Comparison of ENCODE assay signal across 27 cellular contexts in the genomic region with DNA sequence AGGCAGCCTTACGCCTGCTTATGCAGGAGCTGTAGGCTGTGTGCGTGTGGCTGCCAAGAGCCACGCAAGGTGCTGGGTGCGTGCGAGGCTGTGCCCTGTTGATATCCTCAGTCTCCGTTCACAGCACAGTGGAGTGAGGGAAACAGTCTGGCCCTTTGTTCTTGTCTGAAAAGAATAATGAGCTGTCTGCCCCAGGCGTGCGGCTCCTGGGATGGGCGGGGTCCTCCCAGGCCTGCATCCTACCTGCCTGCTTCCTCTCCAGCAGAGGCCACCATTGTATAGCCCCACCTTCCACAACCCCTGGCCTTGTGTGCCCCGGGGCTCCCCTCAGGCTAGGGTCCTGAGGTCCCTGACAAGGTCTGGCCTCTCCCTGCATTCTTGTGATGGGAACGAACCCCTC. TPM values are rescaled to one million over a fixed set of nuclear protein-coding genes. Genes with fewer than 3 reads are reported as not detected.
DNase-seq lines count a peak whose midpoint lies in the region; ATAC-seq and TF ChIP-seq lines count a peak whose summit lies in the region.
"Had no signal": no experiment of that assay in that cellular context is flagged by ENCODE, and none has a peak within 500 bp of the region (broad histone marks: within the 10 kb centered on the region; RNA-seq: fewer than 3 reads in every experiment).

No MANE protein-coding gene starts in this region.

- H4K91ac ChIP-seq in trophoblast cell (ENCODE audit: low read depth, low read length), result no peak overlapping the region

- no peak overlapping the region for H3K4me3 ChIP-seq in DND-41 (ENCODE audit: low read depth in 1 of 2, low read length in 2 of 2)
- no peak overlapping the region for H3K4me3 ChIP-seq in endodermal cell (ENCODE audit: low read length)
- H3K4me3 ChIP-seq in trophoblast cell (ENCODE audit: low read depth, low read length), result peak overlapping the region; percentile 30
- no peak overlapping the region for H3K4me3 ChIP-seq in mucosa of descending colon
- H3K4me3 ChIP-seq: BLaER1, ovary, smooth muscle cell, upper lobe of right lung had no signal

- no peak overlapping the region for H4K8ac ChIP-seq in trophoblast cell (ENCODE audit: low read depth, low read length)

- no peak overlapping the region for H3K27ac Mint-ChIP-seq in endodermal cell
- H3K27ac Mint-ChIP-seq: activated naive CD8-positive, alpha-beta T cell treated with anti-CD3 and anti-CD28 coated beads, Interleukin-2, amount 10 ng/mL, durations not matched to agents 7 days and 5 days; nephron had no signal

- 92 to 94% methylated on average over 5 to 11 of the region's 11 CpGs for WGBS in endodermal cell (ENCODE audit: insufficient coverage in 1 of 2, insufficient read length in 1 of 2), 2 experiments
- WGBS in trophoblast cell (ENCODE audit: extremely low coverage, insufficient coverage, insufficient read length), result no CpG with 5 or more reads among the region's 11 CpGs

- no peaks in the 10 kb centered on the region for H3K27me3 ChIP-seq in DND-41 (ENCODE audit: insufficient read depth, low read length, poor library complexity)
- H3K27me3 ChIP-seq in endodermal cell (ENCODE audit: control insufficient read depth, insufficient read depth, low read length, poor library complexity, severe bottlenecking), result no peaks in the 10 kb centered on the region
- no peaks in the 10 kb centered on the region for H3K27me3 ChIP-seq in trophoblast cell (ENCODE audit: insufficient read depth, low read length)
- H3K27me3 ChIP-seq: BLaER1, ovary, upper lobe of right lung had no signal

- H3K4me2 ChIP-seq in DND-41 (ENCODE audit: insufficient read depth, low read length) (no peak overlapping the region), trophoblast cell (ENCODE audit: low read length) (no peak overlapping the region)
- H3K4me2 ChIP-seq: BLaER1, smooth muscle cell had no signal

- no peak overlapping the region for H3K14ac ChIP-seq in trophoblast cell (ENCODE audit: low read length)

- no peaks in the 10 kb centered on the region for H3K4me1 ChIP-seq in DND-41 (ENCODE audit: insufficient read depth, low read length)
- no peaks in the 10 kb centered on the region for H3K4me1 ChIP-seq in endodermal cell (ENCODE audit: control insufficient read depth, insufficient read depth, low read length)
- peaks cover 0 to 2% of the 10 kb centered on the region in 2 experiments for H3K4me1 ChIP-seq in trophoblast cell (ENCODE audit: control insufficient read depth in 1 of 2, insufficient read depth in 2 of 2, low read length in 2 of 2)
- no peaks in the 10 kb centered on the region for H3K4me1 ChIP-seq in mucosa of descending colon (ENCODE audit: low read depth)
- H3K4me1 ChIP-seq: BLaER1, Caco-2, upper lobe of right lung had no signal

- no peaks in the 10 kb centered on the region for H3K27me3 Mint-ChIP-seq in endodermal cell (ENCODE audit: insufficient read depth)
- H3K27me3 Mint-ChIP-seq: central memory CD8-positive, alpha-beta T cell had no signal

- no peak overlapping the region for H3K9ac ChIP-seq in DND-41 (ENCODE audit: low read depth, low read length)
- no peak overlapping the region for H3K9ac ChIP-seq in endodermal cell (ENCODE audit: extremely low read depth, low read length, poor library complexity, severe bottlenecking)
- no peak overlapping the region for H3K9ac ChIP-seq in trophoblast cell (ENCODE audit: low read length)
- H3K9ac ChIP-seq: BLaER1 had no signal

- no peak overlapping the region for H3K4ac ChIP-seq in trophoblast cell (ENCODE audit: low read depth, low read length)

- DNase-seq in DND-41 (no peak), NCI-H526 (lab: John Stamatoyannopoulos, UW) (peak; percentile 82 to 88), endodermal cell (no peak), trophoblast cell (peak; percentile 79 to 87), nucleus accumbens (lab: John Stamatoyannopoulos, UW) (no peak), KG1 (lab: John Stamatoyannopoulos, UW) (no peak), mucosa of descending colon (no peak)
- DNase-seq: activated CD4-positive, alpha-beta T cell treated with anti-CD3 and anti-CD28 coated beads for 4 hours; activated gamma-delta T cell; activated naive CD8-positive, alpha-beta T cell treated with anti-CD3 and anti-CD28 coated beads, Interleukin-2, amount 10 ng/mL, durations not matched to agents 7 days and 5 days; activated T-cell treated with anti-CD3 and anti-CD28 coated beads, Interleukin-2, amount 50 U/mL, for 1 hour; Caco-2; DMS79 treated with DMSO at 0.1 percent for 48 hours; glutamatergic neuron; HCEC 1CT; Karpas-422; kidney; NCI-H187; ovary; stimulated activated CD4-positive, alpha-beta T cell treated with anti-CD3 and anti-CD28 coated beads, Interleukin-1b, Interleukin-23, amount 100 ng/mL, for 48 hours; T-helper 2 cell; upper lobe of right lung had no signal

- H2BK5ac ChIP-seq in trophoblast cell (ENCODE audit: low read depth, low read length, poor library complexity), result no peak overlapping the region

- H3K36me3 Mint-ChIP-seq in endodermal cell (ENCODE audit: low read depth), result peaks cover 46% of the 10 kb centered on the region
- H3K36me3 Mint-ChIP-seq: activated naive CD8-positive, alpha-beta T cell treated with anti-CD3 and anti-CD28 coated beads, Interleukin-2, amount 10 ng/mL, durations not matched to agents 7 days and 5 days had no signal

- no peaks in the 10 kb centered on the region for H3K9me3 Mint-ChIP-seq in endodermal cell
- H3K9me3 Mint-ChIP-seq: activated naive CD8-positive, alpha-beta T cell treated with anti-CD3 and anti-CD28 coated beads, Interleukin-2, amount 10 ng/mL, durations not matched to agents 7 days and 5 days; central memory CD8-positive, alpha-beta T cell; nephron had no signal

- H3K9me3 ChIP-seq in DND-41 (ENCODE audit: insufficient read depth, low read length, severe bottlenecking) (no peaks in the 10 kb centered on the region), endodermal cell (ENCODE audit: control insufficient read depth, low read length) (no peaks in the 10 kb centered on the region), trophoblast cell (ENCODE audit: insufficient read depth, low read depth, low read length) (peaks cover 3% of the 10 kb centered on the region), mucosa of descending colon (no peaks in the 10 kb centered on the region)
- H3K9me3 ChIP-seq: BLaER1, Caco-2, ovary, upper lobe of right lung had no signal

- H2AK5ac ChIP-seq in trophoblast cell (ENCODE audit: low read length), result no peak overlapping the region

- H2AFZ ChIP-seq in DND-41 (ENCODE audit: low read depth, low read length) (no peak overlapping the region), trophoblast cell (ENCODE audit: insufficient read depth, low read length, poor library complexity) (no peak overlapping the region)

- no peaks in the 10 kb centered on the region for H4K20me1 ChIP-seq in DND-41 (ENCODE audit: insufficient read depth, low read length)
- H4K20me1 ChIP-seq: BLaER1 had no signal

- H3K36me3 ChIP-seq in DND-41 (ENCODE audit: insufficient read depth, low read length) (no peaks in the 10 kb centered on the region), endodermal cell (ENCODE audit: control insufficient read depth, insufficient read depth, low read length) (peaks cover 42% of the 10 kb centered on the region), trophoblast cell (ENCODE audit: control insufficient read depth in 1 of 2, insufficient read depth in 2 of 2, low read length in 2 of 2) (peaks cover 96 to 98% of the 10 kb centered on the region in 2 experiments), mucosa of descending colon (ENCODE audit: low read depth) (peaks cover 6% of the 10 kb centered on the region)
- H3K36me3 ChIP-seq: ovary had no signal

- intact Hi-C loops in mucosa of descending colon (cut with DNase I, micrococcal nuclease), result no loop called here

- no peaks in the 10 kb centered on the region for H3K79me2 ChIP-seq in DND-41 (ENCODE audit: insufficient read depth, low read length)
- H3K79me2 ChIP-seq in trophoblast cell (ENCODE audit: control insufficient read depth, insufficient read depth, low read length, poor library complexity), result no peaks in the 10 kb centered on the region

- TF ChIP-seq CTCF in DND-41 (IDR thresholded peaks at IDR 0.05; ENCODE audit: borderline replicate concordance, extremely low read depth, low read length, poor library complexity, severe bottlenecking) (no peak), endodermal cell (conservative IDR thresholded peaks at IDR 0.05) (peak; percentile 1), mucosa of descending colon (IDR thresholded peaks at IDR 0.05) (no peak)

- H2BK12ac ChIP-seq in trophoblast cell (ENCODE audit: low read length), result no peak overlapping the region

- H3K18ac ChIP-seq in trophoblast cell (ENCODE audit: low read length), result no peak overlapping the region

- 0 out of 3 replicates have a peak, but pooled peaks have one; percentile 19 for ATAC-seq in DND-41 (ENCODE audit: insufficient read depth, low read depth)
- ATAC-seq in mucosa of descending colon, result no peak
- ATAC-seq: Right ventricle myocardium inferior, upper lobe of right lung had no signal

- H3K27ac ChIP-seq in DND-41 (ENCODE audit: low read length) (no peak overlapping the region), endodermal cell (ENCODE audit: low read depth, low read length) (no peak overlapping the region), trophoblast cell (ENCODE audit: low read depth, low read length) (no peak overlapping the region)
- H3K27ac ChIP-seq: BLaER1, ovary, upper lobe of right lung had no signal

- no peak overlapping the region for H3K4me3 Mint-ChIP-seq in endodermal cell
- H3K4me3 Mint-ChIP-seq: activated naive CD8-positive, alpha-beta T cell treated with anti-CD3 and anti-CD28 coated beads, Interleukin-2, amount 10 ng/mL, durations not matched to agents 7 days and 5 days; central memory CD8-positive, alpha-beta T cell; nephron had no signal

- H4K12ac ChIP-seq in trophoblast cell (ENCODE audit: low read depth, low read length), result no peak overlapping the region

- no peak overlapping the region for H3K23ac ChIP-seq in trophoblast cell (ENCODE audit: low read length)

- no peaks in the 10 kb centered on the region for H3K4me1 Mint-ChIP-seq in endodermal cell
- H3K4me1 Mint-ChIP-seq: activated naive CD8-positive, alpha-beta T cell treated with anti-CD3 and anti-CD28 coated beads, Interleukin-2, amount 10 ng/mL, durations not matched to agents 7 days and 5 days; central memory CD8-positive, alpha-beta T cell; nephron had no signal

- no peak overlapping the region for H2BK120ac ChIP-seq in trophoblast cell (ENCODE audit: insufficient read depth, low read length, poor library complexity)

- no peaks in the 10 kb centered on the region for H3K79me1 ChIP-seq in trophoblast cell (ENCODE audit: low read length)

RNA-seq across cellular contexts. Expression of a gene that starts 46.9 kb away (rescaled TPM):
- total RNA-seq in endodermal cell (10 to 100 TPM; 54.7 to 74.4 TPM), mucosa of descending colon (10 to 100 TPM; 48.0 to 70.8 (median 54.9) TPM)
- polyA plus RNA-seq in endodermal cell (2013, experiment 1 of 2), result 54.6 TPM
- polyA plus RNA-seq in endodermal cell (2013, experiment 2 of 2), result 47.6 TPM
- polyA plus RNA-seq in trophoblast cell (2013), result 20.5 and 21.9 TPM in 2 replicates

Comparison
In these comparisons a context has a peak if more than half of its experiments do, and no peak if none do; other contexts are left out.
1. DNase-seq: peak in NCI-H526 (2 of 2) and trophoblast cell (2 of 2); none in DND-41 (single experiment), endodermal cell (single experiment), nucleus accumbens (0 of 56), KG1 (single experiment) and mucosa of descending colon (0 of 3).